9 cellular contexts compared by ENCODE assay signal in the genomic region with DNA sequence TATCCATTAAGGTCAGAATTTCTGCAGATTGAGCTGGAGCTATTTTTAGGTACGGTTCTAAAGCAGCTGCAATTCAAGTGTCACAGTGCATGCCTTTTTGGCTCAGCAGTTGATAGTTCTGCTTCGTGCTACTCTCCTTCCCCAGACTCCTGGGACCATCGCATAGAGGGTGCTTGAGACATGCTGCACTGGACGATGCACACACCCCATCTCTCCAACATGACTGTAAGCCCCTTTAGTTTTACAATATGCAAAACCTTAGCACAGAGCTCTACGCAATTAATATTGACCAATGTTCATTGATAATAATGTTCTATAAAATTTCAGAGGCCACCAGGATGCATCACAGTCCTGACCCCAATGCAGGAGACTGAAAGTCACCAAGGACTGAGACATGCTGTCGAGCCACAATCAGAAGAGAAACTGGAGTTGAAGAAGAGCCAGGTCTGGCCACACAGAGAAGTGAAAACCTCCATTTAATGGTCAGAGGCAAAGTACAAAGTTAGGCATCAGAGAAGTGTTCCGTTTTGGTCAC.
A peak's percentile ranks its signal among the peaks of the same experiment; 100 is the strongest.
DNase-seq lines count a peak whose midpoint lies in the region; ATAC-seq, FAIRE-seq and TF ChIP-seq lines count a peak whose summit lies in the region.
"Had no signal": no experiment of that assay in that cellular context is flagged by ENCODE, and none has a peak within 500 bp of the region (broad histone marks: within the 10 kb centered on the region; RNA-seq: fewer than 3 reads in every experiment).

No MANE protein-coding gene starts in this region.

- peaks cover 14% of the 10 kb centered on the region for H3K4me1 Mint-ChIP-seq in T-helper 2 cell treated with Interferon-gamma antibody and Interleukin-4, amounts not matched to agents 5 μg/mL and 100 μg/mL, for 36 hours (ENCODE audit: low read depth)

- peaks cover 31% of the 10 kb centered on the region for H3K27me3 Mint-ChIP-seq in T-helper 2 cell treated with Interferon-gamma antibody and Interleukin-4, amounts not matched to agents 5 μg/mL and 100 μg/mL, for 36 hours (ENCODE audit: low read depth)

- no peak overlapping the region for H3K27ac Mint-ChIP-seq in T-helper 2 cell treated with Interferon-gamma antibody and Interleukin-4, amounts not matched to agents 5 μg/mL and 100 μg/mL, for 36 hours

- intact Hi-C loops in left ventricle myocardium superior (cut with micrococcal nuclease) (no loop called here), spleen (cut with DNase I; ENCODE audit: low total_unique reads) (no loop called here)

- no peak overlapping the region for H3K4me3 ChIP-seq in spleen

- peak; percentile 96 for FAIRE-seq in GM18507 (lab: Jason Lieb, UNC)

- TF ChIP-seq CTCF in spleen (IDR thresholded peaks at IDR 0.05 in 8 of 11, conservative IDR thresholded peaks at IDR 0.05 in 3 of 11): no peak

- no peaks in the 10 kb centered on the region for H3K9me3 Mint-ChIP-seq in T-helper 2 cell treated with Interferon-gamma antibody and Interleukin-4, amounts not matched to agents 5 μg/mL and 100 μg/mL, for 36 hours

- H3K27me3 ChIP-seq in spleen (replicated peaks in 1 of 7): no peaks in the 10 kb centered on the region

- DNase-seq in GM18507 (ENCODE audit: extremely low spot score, insufficient read length, low read depth) (no peak), left ventricle myocardium superior (no peak), spleen (no peak), DMS153 treated with DMSO at 0.1 percent for 48 hours (lab: John Stamatoyannopoulos, UW; ENCODE audit: unreplicated experiment) (no peak), GM19240 (ENCODE audit: insufficient read length, low spot score) (no peak)
- DNase-seq in T-helper 2 cell treated with Interferon-gamma antibody and Interleukin-4, amounts not matched to agents 5 μg/mL and 100 μg/mL, for 36 hours (ENCODE audit: low spot score): no peak
- DNase-seq: NCI-H146 had no signal

- TF ChIP-seq POLR2A in spleen (IDR thresholded peaks at IDR 0.05): no peak

- H3K4me3 Mint-ChIP-seq in T-helper 2 cell treated with Interferon-gamma antibody and Interleukin-4, amounts not matched to agents 5 μg/mL and 100 μg/mL, for 36 hours: no peak overlapping the region

- H3K27ac ChIP-seq in spleen: peak overlapping the region in 1 of 8 donors; percentile 6

- peaks cover 22 to 30% (median 25%) of the 10 kb centered on the region in 6 donors for H3K4me1 ChIP-seq in spleen

- H3K9me3 ChIP-seq in spleen: peaks cover 0 to 2% (median under 1%) of the 10 kb centered on the region in 8 donors

- no peaks in the 10 kb centered on the region for H3K36me3 ChIP-seq in spleen

- no peaks in the 10 kb centered on the region for H3K36me3 Mint-ChIP-seq in T-helper 2 cell treated with Interferon-gamma antibody and Interleukin-4, amounts not matched to agents 5 μg/mL and 100 μg/mL, for 36 hours (ENCODE audit: low read depth)

- peak; percentile 69 for ATAC-seq in GM21528 (IDR thresholded peaks at IDR 0.05; ENCODE audit: low FRiP score, unreplicated experiment)
- ATAC-seq in HG03457 (IDR thresholded peaks at IDR 0.05; ENCODE audit: unreplicated experiment): peak; percentile 50
- ATAC-seq in left ventricle myocardium superior: peak; percentile 86

- 40 to 44% (median 42%) methylated on average over 7 of the region's 7 CpGs for WGBS in spleen, 5 donors
